ENCODE assay signal across 7 cellular contexts in genomic region chr2:68643011-68643873, GRCh38. TPM values are rescaled to one million over a fixed set of nuclear protein-coding genes. Genes with fewer than 3 reads are reported as not detected.
DNase-seq lines count a peak whose midpoint lies in the region; ATAC-seq, FAIRE-seq and TF ChIP-seq lines count a peak whose summit lies in the region.

Gene PROKR1 (plus strand): TSS chr2:68643579. CDS start chr2:68645822, 2,243 bp downstream.

- H3K4me2 ChIP-seq in keratinocyte (ENCODE audit: control insufficient read depth, extremely low read depth, insufficient read depth, low read depth, low read length) = peak within 1 kb of the TSS; percentile 76

- no peak within 1 kb of the TSS for H3K27ac ChIP-seq in keratinocyte (ENCODE audit: control insufficient read depth, insufficient read depth, low read length)

- H3K4me1 ChIP-seq in keratinocyte (ENCODE audit: control insufficient read depth, extremely low read depth, insufficient read depth, low read length) = peaks cover 3% of the 10 kb centered on the region

- H3K36me3 Mint-ChIP-seq in stimulated activated effector memory CD8-positive, alpha-beta T cell treated with anti-CD3 and anti-CD28 coated beads, Interleukin-12 subunit alpha, Interleukin-12 subunit beta, amount 100 ng/mL, for 72 hours = no peaks in the 10 kb centered on the region

- TF ChIP-seq CTCF in astrocyte of the spinal cord (IDR thresholded peaks at IDR 0.05; ENCODE audit: low read depth, low read length) (no peak), keratinocyte (optimal IDR thresholded peaks at IDR 0.05 in 1 of 3, IDR thresholded peaks at IDR 0.05 in 1 of 3, conservative IDR thresholded peaks at IDR 0.05 in 1 of 3; ENCODE audit: extremely low read depth in 1 of 3, insufficient read depth in 2 of 3, low read length in 3 of 3) (no peak)

- peak within 1 kb of the TSS; percentile 27 for H3K4me3 ChIP-seq in astrocyte of the spinal cord (ENCODE audit: low read depth, low read length)
- H3K4me3 ChIP-seq in keratinocyte (ENCODE audit: control insufficient read depth in 2 of 3, extremely low read depth in 1 of 3, insufficient read depth in 2 of 3, low read depth in 1 of 3, low read length in 3 of 3) = peak within 1 kb of the TSS; percentile 6 to 58 (median 27)

- no peaks in the 10 kb centered on the region for H4K20me1 ChIP-seq in keratinocyte (ENCODE audit: control insufficient read depth, extremely low read depth, insufficient read depth, low read length)

- ATAC-seq in stimulated activated effector memory CD8-positive, alpha-beta T cell treated with anti-CD3 and anti-CD28 coated beads, Interleukin-12 subunit alpha, Interleukin-12 subunit beta, amount 100 ng/mL, for 72 hours = peak; percentile 49
- ATAC-seq in HG02623 (IDR thresholded peaks at IDR 0.05; ENCODE audit: unreplicated experiment) (no peak), GM19463 (IDR thresholded peaks at IDR 0.05; ENCODE audit: unreplicated experiment) (no peak)

- H3K9ac ChIP-seq in keratinocyte (ENCODE audit: control insufficient read depth, extremely low read depth, insufficient read depth, low read length) = peak within 1 kb of the TSS; percentile 7

- H3K4me1 Mint-ChIP-seq in stimulated activated effector memory CD8-positive, alpha-beta T cell treated with anti-CD3 and anti-CD28 coated beads, Interleukin-12 subunit alpha, Interleukin-12 subunit beta, amount 100 ng/mL, for 72 hours = peaks cover 14% of the 10 kb centered on the region

- DNase-seq in EL = peak; percentile 35
- peak; percentile 57 for DNase-seq in NCI-H1105 treated with DMSO at 0.1 percent for 48 hours (lab: John Stamatoyannopoulos, UW)
- DNase-seq in astrocyte of the spinal cord (ENCODE audit: low read depth, low spot score) = peak; percentile 12
- no peak for DNase-seq in keratinocyte (ENCODE audit: low read depth, low spot score)
- DNase-seq in stimulated activated effector memory CD8-positive, alpha-beta T cell treated with anti-CD3 and anti-CD28 coated beads, Interleukin-12 subunit alpha, Interleukin-12 subunit beta, amount 100 ng/mL, for 72 hours (ENCODE audit: low spot score in 2 of 2) = no peak

- peak within 1 kb of the TSS; percentile 24 for H2AFZ ChIP-seq in keratinocyte (ENCODE audit: control insufficient read depth, low read length)

- no peaks in the 10 kb centered on the region for H3K79me2 ChIP-seq in keratinocyte (ENCODE audit: control insufficient read depth, insufficient read depth, low read length)

- H3K4me3 Mint-ChIP-seq in stimulated activated effector memory CD8-positive, alpha-beta T cell treated with anti-CD3 and anti-CD28 coated beads, Interleukin-12 subunit alpha, Interleukin-12 subunit beta, amount 100 ng/mL, for 72 hours = peak within 1 kb of the TSS; percentile 33

- peaks cover 53% of the 10 kb centered on the region for H3K27me3 ChIP-seq in keratinocyte (ENCODE audit: control insufficient read depth, extremely low read depth, insufficient read depth, low read length)

- FAIRE-seq in keratinocyte (lab: Jason Lieb, UNC) = no peak

- H3K9me3 ChIP-seq in keratinocyte (ENCODE audit: control insufficient read depth, low read depth, low read length) = no peaks in the 10 kb centered on the region

- H3K9me1 ChIP-seq in keratinocyte (ENCODE audit: control insufficient read depth, extremely low read depth, insufficient read depth, low read length) = no peaks in the 10 kb centered on the region

- no peaks in the 10 kb centered on the region for H3K36me3 ChIP-seq in keratinocyte (ENCODE audit: control insufficient read depth in 2 of 2, extremely low read depth in 1 of 2, insufficient read depth in 2 of 2, low read length in 2 of 2)

- dilution Hi-C loops in keratinocyte (cut with MboI; ENCODE audit: extremely low pct_ligation_motif_present, low sequenced_read_pairs) = no loop called here

- no peak within 1 kb of the TSS for H3K27ac Mint-ChIP-seq in stimulated activated effector memory CD8-positive, alpha-beta T cell treated with anti-CD3 and anti-CD28 coated beads, Interleukin-12 subunit alpha, Interleukin-12 subunit beta, amount 100 ng/mL, for 72 hours

- in situ Hi-C loops in astrocyte of the spinal cord (cut with HindIII; ENCODE audit: low sequenced_read_pairs) = no loop called here

- H3K9me3 Mint-ChIP-seq in stimulated activated effector memory CD8-positive, alpha-beta T cell treated with anti-CD3 and anti-CD28 coated beads, Interleukin-12 subunit alpha, Interleukin-12 subunit beta, amount 100 ng/mL, for 72 hours = peaks cover 2% of the 10 kb centered on the region

RNA-seq across cellular contexts. Expression of gene PROKR1, which starts in this region (rescaled TPM):
- polyA plus RNA-seq in keratinocyte = 0.01 TPM in 1 of 3 replicates, not detected in the others
- polyA plus RNA-seq in keratinocyte (2011; ENCODE audit: low read depth) = not detected
- polyA plus RNA-seq in keratinocyte (2011; cell fraction: cytosol; rRNA removed) = not detected in 2 replicates
- polyA plus RNA-seq in keratinocyte (2011; cell fraction: nucleus; rRNA removed) = 0.05 and 0.08 TPM in 2 replicates
- polyA plus RNA-seq in keratinocyte (2012; ENCODE audit: low replicate concordance) = 0.06 TPM in 1 of 2 replicates, not detected in the other
- not detected in 3 replicates for polyA minus RNA-seq in keratinocyte
- polyA minus RNA-seq in keratinocyte (2011; cell fraction: cytosol; rRNA and poly(A)+ RNA removed) = not detected
- polyA minus RNA-seq in keratinocyte (2011; cell fraction: nucleus; rRNA and poly(A)+ RNA removed) = 0.16 TPM in 1 of 2 replicates, not detected in the other

Comparison
In these comparisons a context has a peak if more than half of its experiments do, and no peak if none do; other contexts are left out.
1. DNase-seq: peak in EL (single experiment), NCI-H1105 treated with DMSO at 0.1 percent for 48 hours (single experiment) and astrocyte of the spinal cord (single experiment); none in keratinocyte (single experiment) and stimulated activated effector memory CD8-positive, alpha-beta T cell treated with anti-CD3 and anti-CD28 coated beads, Interleukin-12 subunit alpha, Interleukin-12 subunit beta, amount 100 ng/mL, for 72 hours (0 of 2).